ENCODE assay signal across 26 cellular contexts in genomic region chr17:77395609-77396008, GRCh38.
DNase-seq lines count a peak whose midpoint lies in the region; ATAC-seq and TF ChIP-seq lines count a peak whose summit lies in the region.
"Had no signal": no experiment of that assay in that cellular context is flagged by ENCODE, and none has a peak within 500 bp of the region (broad histone marks: within the 10 kb centered on the region; RNA-seq: fewer than 3 reads in every experiment).

No MANE protein-coding gene starts in this region.

- peaks cover 94% of the 10 kb centered on the region for H3K4me1 Mint-ChIP-seq in activated naive CD4-positive, alpha-beta T cell treated with anti-CD3 and anti-CD28 coated beads, Interleukin-2, amount 10 ng/mL, durations not matched to agents 7 days and 5 days
- H3K4me1 Mint-ChIP-seq in activated CD8-positive, alpha-beta T cell treated with anti-CD3 and anti-CD28 coated beads, Interleukin-2, amount 10 ng/mL, durations not matched to agents 7 days and 5 days (ENCODE audit: low read depth): peaks cover 91% of the 10 kb centered on the region

- no peak for TF ChIP-seq CTCF in stomach (IDR thresholded peaks at IDR 0.05)

- H3K4me3 Mint-ChIP-seq in activated naive CD4-positive, alpha-beta T cell treated with anti-CD3 and anti-CD28 coated beads, Interleukin-2, amount 10 ng/mL, durations not matched to agents 7 days and 5 days: no peak overlapping the region
- no peak overlapping the region for H3K4me3 Mint-ChIP-seq in activated CD8-positive, alpha-beta T cell treated with anti-CD3 and anti-CD28 coated beads, Interleukin-2, amount 10 ng/mL, durations not matched to agents 7 days and 5 days
- H3K4me3 Mint-ChIP-seq: activated CD4-positive, alpha-beta memory T cell treated with anti-CD3 and anti-CD28 coated beads for 36 hours; B cell had no signal

- ATAC-seq in activated CD8-positive, alpha-beta T cell treated with anti-CD3 and anti-CD28 coated beads, Interleukin-2, amount 10 ng/mL, durations not matched to agents 7 days and 5 days: no peak
- ATAC-seq: A549, lower lobe of right lung had no signal

- H3K27ac ChIP-seq in muscle layer of colon (ENCODE audit: low read depth, low read length) (no peak overlapping the region), stomach (peak overlapping the region; percentile 17 to 92 (median 87))
- H3K27ac ChIP-seq: cardiac muscle cell, coronary artery, KMS-11 had no signal

- CTCF ChIA-PET in activated naive CD4-positive, alpha-beta T cell treated with anti-CD3 and anti-CD28 coated beads, Interleukin-2, amount 10 ng/mL, durations not matched to agents 7 days and 5 days (lab: Charles Lee): no interaction called here
- CTCF ChIA-PET in activated CD8-positive, alpha-beta T cell treated with anti-CD3 and anti-CD28 coated beads, Interleukin-2, amount 10 ng/mL, durations not matched to agents 7 days and 5 days (lab: Charles Lee): interaction anchor here (0.6 to 1.5 kb wide), 3 partner anchors 25 to 45 kb away, joined by 3 to 4 read pairs (median 3); no protein-coding TSS in a partner anchor

- WGBS in stomach, 5 donors: 77 to 91% (median 79%) methylated on average over 10 of the region's 10 CpGs

- TF ChIP-seq POLR2A in stomach (IDR thresholded peaks at IDR 0.05): no peak

- H3K9me3 Mint-ChIP-seq in activated naive CD4-positive, alpha-beta T cell treated with anti-CD3 and anti-CD28 coated beads, Interleukin-2, amount 10 ng/mL, durations not matched to agents 7 days and 5 days: no peaks in the 10 kb centered on the region
- H3K9me3 Mint-ChIP-seq in activated CD8-positive, alpha-beta T cell treated with anti-CD3 and anti-CD28 coated beads, Interleukin-2, amount 10 ng/mL, durations not matched to agents 7 days and 5 days (ENCODE audit: insufficient read depth): no peaks in the 10 kb centered on the region
- H3K9me3 Mint-ChIP-seq: activated CD4-positive, alpha-beta memory T cell treated with anti-CD3 and anti-CD28 coated beads for 36 hours had no signal

- H3K36me3 ChIP-seq in muscle layer of colon (ENCODE audit: insufficient read depth, low read length): no peaks in the 10 kb centered on the region
- H3K36me3 ChIP-seq in stomach: no peaks in the 10 kb centered on the region
- H3K36me3 ChIP-seq: cardiac muscle cell had no signal

- H3K4me3 ChIP-seq in muscle layer of colon (ENCODE audit: low read depth in 1 of 2, low read length in 2 of 2) (no peak overlapping the region), stomach (no peak overlapping the region)
- H3K4me3 ChIP-seq: A549, cardiac muscle cell, coronary artery, lower lobe of right lung, SJSA1, smooth muscle cell, suprapubic skin had no signal

- H3K27me3 ChIP-seq in muscle layer of colon (ENCODE audit: control insufficient read depth in 1 of 2, insufficient read depth in 2 of 2, low read length in 2 of 2) (no peaks in the 10 kb centered on the region), stomach (no peaks in the 10 kb centered on the region)
- H3K27me3 ChIP-seq: cardiac muscle cell, SJSA1, suprapubic skin had no signal

- intact Hi-C loops in stomach (cut with DNase I; ENCODE audit: low total_unique reads): no loop called here

- no peak for TF ChIP-seq EP300 in stomach (IDR thresholded peaks at IDR 0.05)

- H3K27ac Mint-ChIP-seq in activated naive CD4-positive, alpha-beta T cell treated with anti-CD3 and anti-CD28 coated beads, Interleukin-2, amount 10 ng/mL, durations not matched to agents 7 days and 5 days: peak overlapping the region; percentile 49
- peak overlapping the region; percentile 48 for H3K27ac Mint-ChIP-seq in activated CD8-positive, alpha-beta T cell treated with anti-CD3 and anti-CD28 coated beads, Interleukin-2, amount 10 ng/mL, durations not matched to agents 7 days and 5 days
- H3K27ac Mint-ChIP-seq: activated CD4-positive, alpha-beta memory T cell treated with anti-CD3 and anti-CD28 coated beads for 36 hours; B cell had no signal

- H3K4me1 ChIP-seq in muscle layer of colon (ENCODE audit: insufficient read depth, low read length) (peaks cover 93% of the 10 kb centered on the region), stomach (peaks cover 77 to 100% (median 94%) of the 10 kb centered on the region in 4 donors)

- H3K9me3 ChIP-seq in muscle layer of colon (ENCODE audit: low read length) (no peaks in the 10 kb centered on the region), stomach (no peaks in the 10 kb centered on the region)
- H3K9me3 ChIP-seq: A549, lower lobe of right lung, SJSA1, suprapubic skin had no signal

- POLR2A ChIA-PET in activated CD8-positive, alpha-beta T cell treated with anti-CD3 and anti-CD28 coated beads, Interleukin-2, amount 10 ng/mL, durations not matched to agents 7 days and 5 days (lab: Charles Lee): no interaction called here

- no peak for DNase-seq in activated naive CD4-positive, alpha-beta T cell treated with anti-CD3 and anti-CD28 coated beads, Interleukin-2, amount 10 ng/mL, durations not matched to agents 7 days and 5 days
- DNase-seq in activated naive CD4-positive, alpha-beta T cell (lab: John Stamatoyannopoulos, UW): no peak
- DNase-seq in activated CD8-positive, alpha-beta T cell treated with anti-CD3 and anti-CD28 coated beads, Interleukin-2, amount 10 ng/mL, durations not matched to agents 7 days and 5 days: no peak
- DNase-seq in stomach: no peak
- no peak for DNase-seq in COR-L47 (lab: John Stamatoyannopoulos, UW)
- DNase-seq in NCI-H748 (lab: John Stamatoyannopoulos, UW; ENCODE audit: unreplicated experiment): no peak
- no peak for DNase-seq in NCI-H748 treated with DMSO at 0.1 percent for 48 hours (lab: John Stamatoyannopoulos, UW)
- DNase-seq: activated CD4-positive, alpha-beta memory T cell treated with anti-CD3 and anti-CD28 coated beads for 36 hours; activated gamma-delta T cell treated with Interleukin-2 at 50 U/mL for 16 hours; H7; kidney; lower lobe of right lung; NCI-H1436; NCI-H510A; NK-92 treated with Interleukin-12 subunit alpha and Interleukin-12 subunit beta, amount 100 ng/mL, for 24 hours; stimulated activated CD4-positive, alpha-beta T cell treated with anti-CD3 and anti-CD28 coated beads, Interleukin-2, amount 100 ng/mL, for 24 hours; T-helper 9 cell had no signal

- peak overlapping the region; percentile 1 for H3K9ac ChIP-seq in muscle layer of colon (ENCODE audit: low read length)
- H3K9ac ChIP-seq: KMS-11 had no signal

- H3K27me3 Mint-ChIP-seq in activated naive CD4-positive, alpha-beta T cell treated with anti-CD3 and anti-CD28 coated beads, Interleukin-2, amount 10 ng/mL, durations not matched to agents 7 days and 5 days: no peaks in the 10 kb centered on the region
- no peaks in the 10 kb centered on the region for H3K27me3 Mint-ChIP-seq in activated CD8-positive, alpha-beta T cell treated with anti-CD3 and anti-CD28 coated beads, Interleukin-2, amount 10 ng/mL, durations not matched to agents 7 days and 5 days (ENCODE audit: low read depth)
- H3K27me3 Mint-ChIP-seq: activated CD4-positive, alpha-beta memory T cell treated with anti-CD3 and anti-CD28 coated beads for 36 hours; B cell had no signal

- peaks cover 67% of the 10 kb centered on the region for H3K36me3 Mint-ChIP-seq in activated naive CD4-positive, alpha-beta T cell treated with anti-CD3 and anti-CD28 coated beads, Interleukin-2, amount 10 ng/mL, durations not matched to agents 7 days and 5 days
- peaks cover 60% of the 10 kb centered on the region for H3K36me3 Mint-ChIP-seq in activated CD8-positive, alpha-beta T cell treated with anti-CD3 and anti-CD28 coated beads, Interleukin-2, amount 10 ng/mL, durations not matched to agents 7 days and 5 days (ENCODE audit: low read depth)
- H3K36me3 Mint-ChIP-seq: activated CD4-positive, alpha-beta memory T cell treated with anti-CD3 and anti-CD28 coated beads for 36 hours had no signal
